Comparison of ENCODE assay signal across 15 cellular contexts in the genomic region with DNA sequence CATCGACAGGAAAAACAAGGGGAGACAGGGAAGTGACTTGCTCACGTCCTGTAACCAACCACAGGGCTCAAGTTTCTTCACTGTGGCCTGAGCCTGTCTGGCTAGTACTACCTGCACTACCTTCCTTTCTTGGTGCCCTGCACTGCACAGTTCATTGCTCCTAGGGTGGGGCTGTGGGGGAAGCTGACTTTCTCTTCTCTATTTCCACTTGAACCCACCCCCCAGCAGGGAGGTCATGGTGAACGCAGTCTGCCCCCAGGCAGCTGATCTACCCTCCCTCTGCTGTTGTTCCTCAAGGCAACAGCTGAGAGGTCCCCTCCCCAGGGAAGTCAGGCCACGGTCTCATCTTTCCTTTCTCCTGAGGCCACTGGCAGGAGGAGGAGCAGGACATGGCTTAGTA.
A peak's percentile ranks its signal among the peaks of the same experiment; 100 is the strongest.
DNase-seq lines count a peak whose midpoint lies in the region; ATAC-seq and TF ChIP-seq lines count a peak whose summit lies in the region.
"Had no signal": no experiment of that assay in that cellular context is flagged by ENCODE, and none has a peak within 500 bp of the region (broad histone marks: within the 10 kb centered on the region; RNA-seq: fewer than 3 reads in every experiment).

No MANE protein-coding gene starts in this region.

- H4K20me1 ChIP-seq in OCI-LY3 (ENCODE audit: insufficient read depth, low read length): no peaks in the 10 kb centered on the region

- H3K9me3 ChIP-seq in OCI-LY3 (ENCODE audit: insufficient read depth, low read length) (no peaks in the 10 kb centered on the region), thyroid gland (no peaks in the 10 kb centered on the region), left ventricle myocardium inferior (replicated peaks) (no peaks in the 10 kb centered on the region)

- intact Hi-C loops in thyroid gland (cut with DNase I) (no loop called here), left ventricle myocardium inferior (cut with micrococcal nuclease) (no loop called here)

- H2AFZ ChIP-seq in OCI-LY3 (ENCODE audit: low read depth, low read length): no peak overlapping the region

- ATAC-seq in GM19351 (IDR thresholded peaks at IDR 0.05; ENCODE audit: unreplicated experiment): peak; percentile 88
- peak; percentile 88 for ATAC-seq in HG02852 (IDR thresholded peaks at IDR 0.05; ENCODE audit: unreplicated experiment)
- ATAC-seq: activated CD8-positive, alpha-beta T cell treated with anti-CD3 and anti-CD28 coated beads for 36 hours; HCT116; HepG2 had no signal

- peaks cover 15% of the 10 kb centered on the region for H3K4me1 ChIP-seq in OCI-LY3 (ENCODE audit: low read length)
- peaks cover 10 to 11% of the 10 kb centered on the region in 2 donors for H3K4me1 ChIP-seq in thyroid gland
- no peaks in the 10 kb centered on the region for H3K4me1 ChIP-seq in left ventricle myocardium inferior

- no peak overlapping the region for H3K4me3 ChIP-seq in OCI-LY3 (ENCODE audit: low read length)
- H3K4me3 ChIP-seq in thyroid gland (replicated peaks in 1 of 3): no peak overlapping the region
- no peak overlapping the region for H3K4me3 ChIP-seq in left ventricle myocardium inferior

- no peak for TF ChIP-seq POLR2A in thyroid gland (IDR thresholded peaks at IDR 0.05)

- H3K79me2 ChIP-seq in OCI-LY3 (ENCODE audit: low read length): no peaks in the 10 kb centered on the region

- no peak for TF ChIP-seq CTCF in OCI-LY3 (IDR thresholded peaks at IDR 0.05; ENCODE audit: low read depth, low read length)
- TF ChIP-seq CTCF in thyroid gland (IDR thresholded peaks at IDR 0.05): no peak
- no peak for TF ChIP-seq CTCF in left ventricle myocardium inferior (IDR thresholded peaks at IDR 0.05; ENCODE audit: borderline replicate concordance)

- H3K4me2 ChIP-seq in OCI-LY3 (ENCODE audit: low read length): peak overlapping the region; percentile 26; the same call in 1 of the 2 replicates

- H3K27me3 ChIP-seq in OCI-LY3 (ENCODE audit: low read depth, low read length) (no peaks in the 10 kb centered on the region; the same call in 1 of the 2 replicates), thyroid gland (no peaks in the 10 kb centered on the region), left ventricle myocardium inferior (ENCODE audit: low read depth) (no peaks in the 10 kb centered on the region)

- H3K36me3 ChIP-seq in OCI-LY3 (replicated peaks; ENCODE audit: low read depth, low read length) (no peaks in the 10 kb centered on the region), thyroid gland (no peaks in the 10 kb centered on the region), left ventricle myocardium inferior (no peaks in the 10 kb centered on the region)

- no peak overlapping the region for H3K9ac ChIP-seq in OCI-LY3 (ENCODE audit: low read length)

- DNase-seq in thyroid gland (peak; percentile 34 to 43), left ventricle myocardium inferior (no peak), NCI-H774 (lab: John Stamatoyannopoulos, UW) (no peak), NCI-H2196 (lab: John Stamatoyannopoulos, UW; ENCODE audit: unreplicated experiment) (no peak)
- DNase-seq: activated CD8-positive, alpha-beta T cell treated with anti-CD3 and anti-CD28 coated beads for 36 hours; activated naive CD4-positive, alpha-beta T cell treated with anti-CD3 and anti-CD28 coated beads, Interleukin-2, amount 10 ng/mL, durations not matched to agents 7 days and 5 days; kidney; stimulated activated CD4-positive, alpha-beta T cell treated with anti-CD3 and anti-CD28 coated beads, Interleukin-12 subunit alpha, Interleukin-12 subunit beta, amount 100 ng/mL, for 4 hours; stimulated activated CD8-positive, alpha-beta memory T cell treated with anti-CD3 and anti-CD28 coated beads, Interleukin-4, amount 100 ng/mL, for 48 hours; T-cell had no signal

- no peak overlapping the region for H3K27ac ChIP-seq in OCI-LY3 (ENCODE audit: low read length)
- H3K27ac ChIP-seq in thyroid gland: peak overlapping the region; percentile 29 to 66 (median 58)
- H3K27ac ChIP-seq in left ventricle myocardium inferior (replicated peaks): no peak overlapping the region

- 20 to 26% methylated on average over 4 of the region's 4 CpGs for WGBS in thyroid gland, 2 donors

Comparison
In these comparisons a context has a peak if more than half of its experiments do, and no peak if none do; other contexts are left out.
1. H3K27ac ChIP-seq: peak in thyroid gland (3 of 3); none in OCI-LY3 (single experiment) and left ventricle myocardium inferior (single experiment).
2. DNase-seq: peak in thyroid gland (2 of 2); none in left ventricle myocardium inferior (single experiment), NCI-H774 (single experiment) and NCI-H2196 (single experiment).